Comparison of ENCODE assay signal across 10 cellular contexts in the genomic region with DNA sequence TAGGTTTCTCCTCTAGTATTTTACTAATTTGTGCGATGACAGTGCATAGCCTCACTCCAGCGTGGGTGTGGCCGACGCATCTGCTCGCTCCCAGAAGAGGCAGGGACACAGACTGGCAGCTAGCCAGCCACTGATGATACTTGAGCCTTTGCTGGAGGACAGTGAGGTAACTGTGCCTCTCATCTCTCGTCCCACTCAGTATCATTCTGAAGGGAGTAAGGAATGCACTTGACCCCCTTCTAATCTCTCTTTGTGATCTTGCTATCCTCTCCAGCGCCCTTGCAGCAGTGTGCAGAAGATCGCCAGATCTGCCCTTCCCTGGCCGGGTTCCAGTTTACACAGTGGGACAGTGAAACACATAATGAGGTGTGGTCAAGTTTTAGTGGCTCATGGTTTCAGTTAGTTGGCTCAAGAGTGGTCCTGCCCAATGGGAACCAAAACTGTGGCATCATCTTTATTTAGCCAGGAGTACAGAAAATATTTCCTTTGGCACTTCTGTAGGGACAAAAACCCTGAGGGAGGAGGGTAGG. TPM values are rescaled to one million over a fixed set of nuclear protein-coding genes. Genes with fewer than 3 reads are reported as not detected.
DNase-seq lines count a peak whose midpoint lies in the region; ATAC-seq and TF ChIP-seq lines count a peak whose summit lies in the region.
"Had no signal": no experiment of that assay in that cellular context is flagged by ENCODE, and none has a peak within 500 bp of the region (broad histone marks: within the 10 kb centered on the region; RNA-seq: fewer than 3 reads in every experiment).

No MANE protein-coding gene starts in this region.

- H3K4me1 Mint-ChIP-seq in nephron, result peaks cover 22% of the 10 kb centered on the region

- H3K27me3 ChIP-seq in H7 (ENCODE audit: control insufficient read depth, insufficient read depth, low read length), result no peaks in the 10 kb centered on the region

- H3K27ac Mint-ChIP-seq in nephron, result peak overlapping the region in 2 of 3 experiments; percentile 47 to 89

- H3K36me3 Mint-ChIP-seq in nephron (ENCODE audit: low read depth), result peaks cover 19% of the 10 kb centered on the region
- H3K36me3 Mint-ChIP-seq: CD4-positive, alpha-beta memory T cell had no signal

- ATAC-seq in GM18909 (IDR thresholded peaks at IDR 0.05; ENCODE audit: poor library complexity, unreplicated experiment) (no peak), HG02763 (IDR thresholded peaks at IDR 0.05; ENCODE audit: unreplicated experiment) (no peak)

- no peak overlapping the region for H3K4me3 Mint-ChIP-seq in nephron
- H3K4me3 Mint-ChIP-seq: CD4-positive, alpha-beta memory T cell had no signal

- H3K36me3 ChIP-seq in H7 (replicated peaks; ENCODE audit: control insufficient read depth, insufficient read depth, low read length), result peaks cover 39% of the 10 kb centered on the region

- TF ChIP-seq POLR2A in erythroblast (IDR thresholded peaks at IDR 0.05; ENCODE audit: low read length), result no peak

- DNase-seq in COR-L47 (lab: John Stamatoyannopoulos, UW) (peak; percentile 56), NCI-H2196 treated with DMSO at 0.1 percent for 48 hours (lab: John Stamatoyannopoulos, UW; ENCODE audit: unreplicated experiment) (peak; percentile 79), erythroblast (lab: John Stamatoyannopoulos, UW) (peak; percentile 94 to 96), H7 (no peak), DMS114 treated with DMSO at 0.1 percent for 48 hours (lab: John Stamatoyannopoulos, UW; ENCODE audit: unreplicated experiment) (no peak)
- DNase-seq: activated naive CD4-positive, alpha-beta T cell treated with anti-CD3 and anti-CD28 coated beads, Interleukin-2, amount 50 U/mL, for 16 hours; CD4-positive, alpha-beta memory T cell had no signal

- H3K4me3 ChIP-seq in H7 (ENCODE audit: insufficient read depth, low read depth, low read length), result no peak overlapping the region

- H3K27me3 Mint-ChIP-seq in nephron (ENCODE audit: low read depth), result no peaks in the 10 kb centered on the region
- H3K27me3 Mint-ChIP-seq: CD4-positive, alpha-beta memory T cell had no signal

- no peaks in the 10 kb centered on the region for H3K9me3 Mint-ChIP-seq in nephron
- H3K9me3 Mint-ChIP-seq: CD4-positive, alpha-beta memory T cell had no signal

- no peak for TF ChIP-seq CTCF in nephron (IDR thresholded peaks at IDR 0.05; ENCODE audit: unreplicated experiment in 3 of 3)

RNA-seq across cellular contexts. Expression of a gene that starts 17.5 kb away (rescaled TPM):
- total RNA-seq in H7 (2014; rRNA removed; shearing (Covaris generic)), result 37.2 and 46.4 TPM in 2 replicates

RNA-seq across cellular contexts. Expression of a gene that starts 28.0 kb away (rescaled TPM):
- total RNA-seq in H7 (2014; rRNA removed; shearing (Covaris generic)), result 8.8 and 9.0 TPM in 2 replicates

RNA-seq across cellular contexts. Expression of a gene that starts 47.8 kb away (rescaled TPM):
- 60.5 and 73.5 TPM in 2 replicates for total RNA-seq in H7 (2014; rRNA removed; shearing (Covaris generic))

Comparison
In these comparisons a context has a peak if more than half of its experiments do, and no peak if none do; other contexts are left out.
1. DNase-seq: peak in COR-L47 (single experiment), NCI-H2196 treated with DMSO at 0.1 percent for 48 hours (single experiment) and erythroblast (2 of 2); none in H7 (single experiment) and DMS114 treated with DMSO at 0.1 percent for 48 hours (single experiment).